Comparison of ENCODE assay signal across 8 cellular contexts in the genomic region with DNA sequence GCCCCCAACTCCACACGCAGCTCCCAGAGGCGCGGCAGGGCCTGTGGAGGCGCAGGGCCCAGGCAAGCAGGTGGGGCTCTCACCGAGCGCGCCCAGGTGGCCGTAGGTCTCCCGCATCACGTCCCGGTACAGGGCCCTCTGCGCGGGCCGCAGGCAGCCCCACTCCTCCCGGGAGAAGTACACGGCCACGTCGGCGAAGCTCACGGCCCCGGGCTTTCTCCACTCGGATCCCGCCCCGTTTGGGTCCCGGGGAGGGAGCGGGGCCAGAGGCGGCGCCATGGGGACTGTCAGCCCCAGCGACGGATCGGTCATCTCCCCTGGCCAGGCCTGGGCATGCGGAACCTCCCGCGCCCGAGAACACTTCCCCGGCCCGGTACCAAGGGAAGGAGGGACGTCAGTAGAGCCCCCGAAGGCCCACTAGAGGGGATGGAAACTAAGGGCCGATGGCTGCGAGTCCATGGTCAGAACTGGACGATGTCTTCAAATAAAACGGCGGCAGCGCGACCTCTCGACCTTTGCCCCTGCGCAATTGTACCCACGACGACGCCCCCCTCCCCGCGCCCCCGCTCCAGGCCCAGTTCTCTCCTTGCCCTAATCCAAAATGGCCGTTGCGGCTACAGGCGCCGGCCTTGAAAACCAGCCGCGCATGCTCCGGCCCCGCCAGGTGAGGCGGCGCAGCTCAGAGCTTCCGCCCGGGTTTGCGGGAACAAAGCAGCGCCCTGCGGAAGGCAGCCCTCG. TPM values are rescaled to one million over a fixed set of nuclear protein-coding genes. Genes with fewer than 3 reads are reported as not detected.
DNase-seq lines count a peak whose midpoint lies in the region; ATAC-seq and TF ChIP-seq lines count a peak whose summit lies in the region.

Gene ZNF747 (minus strand): TSS at position 491 of the 738 bp plus-strand sequence. CDS start 179 bp downstream, at position 312.

- peak within 1 kb of the TSS; percentile 86 to 99 for H3K27ac ChIP-seq in liver (ENCODE audit: low read depth in 1 of 2, low read length in 2 of 2)

- TF ChIP-seq RAD21 in liver (IDR thresholded peaks at IDR 0.05) = peak; percentile 48 to 49

- DNase-seq in AG09309 (ENCODE audit: low read depth) = no peak
- DNase-seq in NCI-H748 treated with DMSO at 0.1 percent for 48 hours (lab: John Stamatoyannopoulos, UW) = peak; percentile 60
- DNase-seq in activated CD4-positive, alpha-beta T cell treated with anti-CD3 and anti-CD28 coated beads, Interleukin-2, amount 50 U/mL, for 4 hours = peak; percentile 91 to 92
- DNase-seq in dedifferentiated amniotic fluid mesenchymal stem cell (ENCODE audit: extremely low spot score) = peak; percentile 43
- peak; percentile 92 for DNase-seq in stimulated activated CD4-positive, alpha-beta T cell treated with anti-CD3 and anti-CD28 coated beads, Interleukin-4, amount 100 ng/mL, for 1 hour

- H3K4me1 ChIP-seq in liver (ENCODE audit: control insufficient read depth in 4 of 4, insufficient read depth in 4 of 4, low read length in 3 of 4) = peaks cover 7 to 39% (median 24%) of the 10 kb centered on the region in 4 donors

- TF ChIP-seq CTCF in AG09309 (IDR thresholded peaks at IDR 0.05; ENCODE audit: control insufficient read depth, insufficient read depth, low read depth, low read length, missing control alignments) = no peak
- TF ChIP-seq CTCF in liver (IDR thresholded peaks at IDR 0.05; ENCODE audit: low read depth, low read length, missing input control) = no peak

- WGBS in liver = under 1% methylated on average over 70 of the region's 70 CpGs

- H3K9ac ChIP-seq in liver (ENCODE audit: low read depth in 1 of 2, low read length in 2 of 2) = peak within 1 kb of the TSS; percentile 70 to 86

- peak; percentile 54 for ATAC-seq in GM19025 (IDR thresholded peaks at IDR 0.05; ENCODE audit: low read depth, unreplicated experiment)
- ATAC-seq in HG03520 (IDR thresholded peaks at IDR 0.05; ENCODE audit: unreplicated experiment) = peak; percentile 43

- H3K4me3 ChIP-seq in AG09309 (ENCODE audit: control insufficient read depth, low read depth, low read length) = peak within 1 kb of the TSS; percentile 56
- H3K4me3 ChIP-seq in liver (ENCODE audit: low read depth in 1 of 3, low read length in 3 of 3) = peak within 1 kb of the TSS; percentile 65 to 94 (median 81)

- H3K9me3 ChIP-seq in liver (ENCODE audit: control insufficient read depth in 4 of 4, low read length in 3 of 4) = no peaks in the 10 kb centered on the region

- H3K36me3 ChIP-seq in liver (ENCODE audit: control insufficient read depth in 4 of 4, insufficient read depth in 3 of 4, low read depth in 1 of 4, low read length in 3 of 4) = peaks cover 0 to 6% (median 1%) of the 10 kb centered on the region in 4 donors

- no peaks in the 10 kb centered on the region for H3K27me3 ChIP-seq in liver (ENCODE audit: control insufficient read depth in 4 of 4, insufficient read depth in 4 of 4, low read length in 3 of 4)

TF ChIP-seq in liver, 16 proteins besides CTCF, POLR2A, EP300 and RAD21:
- TF ChIP-seq HNF4G (IDR thresholded peaks at IDR 0.05) (no peak), SP1 (IDR thresholded peaks at IDR 0.05) (peak; percentile 74), YY1 (IDR thresholded peaks at IDR 0.05) (peak; percentile 100), FOXA1 (IDR thresholded peaks at IDR 0.05) (peak; percentile 27), HNF4A (conservative IDR thresholded peaks at IDR 0.05) (peak; percentile 70 to 73), MAX (IDR thresholded peaks at IDR 0.05) (peak; percentile 85), GABPA (IDR thresholded peaks at IDR 0.05 in 1 of 2, conservative IDR thresholded peaks at IDR 0.05 in 1 of 2) (peak; percentile 34 to 86), NR2F2 (IDR thresholded peaks at IDR 0.05) (peak; percentile 94), JUND (IDR thresholded peaks at IDR 0.05) (peak; percentile 46 to 56), REST (IDR thresholded peaks at IDR 0.05) (peak; percentile 74), FOXA2 (IDR thresholded peaks at IDR 0.05) (no peak), RXRA (IDR thresholded peaks at IDR 0.05) (peak; percentile 48 to 55), EGR1 (IDR thresholded peaks at IDR 0.05; ENCODE audit: low read depth in 2 of 2) (peak in 1 of 2 donors; percentile 93), TAF1 (conservative IDR thresholded peaks at IDR 0.05) (no peak)
- TF ChIP-seq, protein P1, sequence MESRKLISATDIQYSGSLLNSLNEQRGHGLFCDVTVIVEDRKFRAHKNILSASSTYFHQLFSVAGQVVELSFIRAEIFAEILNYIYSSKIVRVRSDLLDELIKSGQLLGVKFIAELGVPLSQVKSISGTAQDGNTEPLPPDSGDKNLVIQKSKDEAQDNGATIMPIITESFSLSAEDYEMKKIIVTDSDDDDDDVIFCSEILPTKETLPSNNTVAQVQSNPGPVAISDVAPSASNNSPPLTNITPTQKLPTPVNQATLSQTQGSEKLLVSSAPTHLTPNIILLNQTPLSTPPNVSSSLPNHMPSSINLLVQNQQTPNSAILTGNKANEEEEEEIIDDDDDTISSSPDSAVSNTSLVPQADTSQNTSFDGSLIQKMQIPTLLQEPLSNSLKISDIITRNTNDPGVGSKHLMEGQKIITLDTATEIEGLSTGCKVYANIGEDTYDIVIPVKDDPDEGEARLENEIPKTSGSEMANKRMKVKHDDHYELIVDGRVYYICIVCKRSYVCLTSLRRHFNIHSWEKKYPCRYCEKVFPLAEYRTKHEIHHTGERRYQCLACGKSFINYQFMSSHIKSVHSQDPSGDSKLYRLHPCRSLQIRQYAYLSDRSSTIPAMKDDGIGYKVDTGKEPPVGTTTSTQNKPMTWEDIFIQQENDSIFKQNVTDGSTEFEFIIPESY (IDR thresholded peaks at IDR 0.05) = peak; percentile 88
- TF ChIP-seq, protein P2, sequence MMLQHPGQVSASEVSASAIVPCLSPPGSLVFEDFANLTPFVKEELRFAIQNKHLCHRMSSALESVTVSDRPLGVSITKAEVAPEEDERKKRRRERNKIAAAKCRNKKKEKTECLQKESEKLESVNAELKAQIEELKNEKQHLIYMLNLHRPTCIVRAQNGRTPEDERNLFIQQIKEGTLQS (IDR thresholded peaks at IDR 0.05) = no peak

RNA-seq across cellular contexts. Expression of gene ZNF747, which starts in this region (rescaled TPM):
- total RNA-seq in liver = 10 to 100 TPM in 1 of 2 donors, 1 to 10 TPM in 1; 6.9 to 10.5 TPM
- polyA plus RNA-seq in liver = 1 to 10 TPM; 3.8 to 6.2 TPM
